1 cellular context compared by ENCODE assay signal in the genomic region with DNA sequence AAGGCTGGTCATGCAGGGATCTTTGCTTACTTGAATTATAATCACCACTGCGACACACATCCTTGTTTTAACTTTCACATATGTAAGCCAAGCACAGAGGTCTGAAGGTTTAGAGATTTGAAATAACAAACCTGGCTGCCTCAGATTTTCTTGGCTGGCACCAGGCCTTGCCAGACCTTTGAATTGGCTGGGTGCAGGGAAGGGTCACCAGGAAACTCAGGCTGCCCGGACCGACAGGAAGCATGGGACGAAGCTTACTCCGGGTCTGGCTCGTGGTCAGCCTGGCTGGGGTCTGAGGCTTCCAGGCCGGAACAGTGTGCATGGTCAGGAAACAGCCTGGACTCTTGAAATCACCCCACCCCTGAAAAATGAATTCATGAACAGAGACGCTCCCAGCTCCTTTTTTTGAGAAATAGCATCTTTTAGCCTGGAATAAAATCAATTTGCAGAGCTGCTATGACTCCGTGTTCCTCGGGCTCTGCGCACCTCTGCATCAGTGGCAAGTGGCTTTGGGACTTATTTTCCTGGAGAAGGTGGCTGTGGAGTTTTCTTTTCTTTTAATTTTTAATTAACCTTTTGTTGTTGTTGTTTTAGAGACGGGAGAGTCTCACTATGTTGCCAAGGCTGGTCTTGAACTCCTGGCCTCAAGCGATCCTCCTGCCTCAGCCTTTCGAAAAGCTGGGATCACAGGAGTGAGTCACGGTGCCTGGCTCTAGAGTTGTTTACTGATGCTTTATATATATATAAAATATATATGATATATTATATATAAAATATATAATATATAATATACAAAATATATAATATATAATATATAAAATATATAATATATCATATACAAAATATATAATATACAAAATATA.
A peak's percentile ranks its signal among the peaks of the same experiment; 100 is the strongest.
TF ChIP-seq lines count a peak whose summit lies in the region.

No MANE protein-coding gene starts in this region.

TF ChIP-seq in K562, 482 proteins besides CTCF, POLR2A, EP300 and RAD21:
- TF ChIP-seq NCOA2 (IDR thresholded peaks at IDR 0.05; ENCODE audit: partially characterized antibody in 2 of 2): peak in 1 of 2 experiments; percentile 67
